In genomic region chr1:7327849-7328248, GRCh38 we compare ENCODE assay signal across 19 cellular contexts.
DNase-seq lines count a peak whose midpoint lies in the region; ATAC-seq and TF ChIP-seq lines count a peak whose summit lies in the region.
"Had no signal": no experiment of that assay in that cellular context is flagged by ENCODE, and none has a peak within 500 bp of the region (broad histone marks: within the 10 kb centered on the region; RNA-seq: fewer than 3 reads in every experiment).

No MANE protein-coding gene starts in this region.

- H3K27ac ChIP-seq in lung (ENCODE audit: low read depth in 1 of 2, low read length in 1 of 2), result no peak overlapping the region
- H3K27ac ChIP-seq in heart right ventricle, result no peak overlapping the region
- H3K27ac ChIP-seq: 22Rv1, A549, GM23248 had no signal

- no peak for ATAC-seq in activated CD8-positive, alpha-beta memory T cell treated with anti-CD3 and anti-CD28 coated beads, Interleukin-2, amount 10 ng/mL, durations not matched to agents 7 days and 5 days
- ATAC-seq in WTC11 (no peak), lung (ENCODE audit: insufficient read depth, low FRiP score) (no peak), heart right ventricle (no peak)
- ATAC-seq: A549, HCT116 had no signal

- DNase-seq in activated CD8-positive, alpha-beta memory T cell treated with anti-CD3 and anti-CD28 coated beads, Interleukin-2, amount 10 ng/mL, durations not matched to agents 7 days and 5 days, result peak; percentile 1
- DNase-seq in activated CD8-positive, alpha-beta memory T cell treated with anti-CD3 and anti-CD28 coated beads, Interleukin-2, amount 50 U/mL, for 48 hours, result no peak
- DNase-seq in WTC11 (ENCODE audit: low spot score) (no peak), lung (ENCODE audit: low spot score) (peak; percentile 4), SIG-M5 treated with dmso at 0.1 percent for 504 hours (lab: John Stamatoyannopoulos, UW; ENCODE audit: unreplicated experiment) (no peak), heart right ventricle (no peak)
- no peak for DNase-seq in stimulated activated CD4-positive, alpha-beta T cell treated with anti-CD3 and anti-CD28 coated beads, Interleukin-15, amount 100 ng/mL, for 24 hours
- DNase-seq: C1 segment of cervical spinal cord; Calu3; CD4-positive, alpha-beta memory T cell; COR-L47; DMS53; DMS79 treated with DMSO at 0.1 percent for 48 hours; GM23248; H7; HFFc6 had no signal

- H3K4me3 Mint-ChIP-seq in activated CD8-positive, alpha-beta memory T cell treated with anti-CD3 and anti-CD28 coated beads, Interleukin-2, amount 10 ng/mL, durations not matched to agents 7 days and 5 days, result no peak overlapping the region
- no peak overlapping the region for H3K4me3 Mint-ChIP-seq in WTC11
- H3K4me3 Mint-ChIP-seq: CD4-positive, alpha-beta memory T cell; HFFc6 had no signal

- peaks cover 14% of the 10 kb centered on the region for H3K27me3 Mint-ChIP-seq in activated CD8-positive, alpha-beta memory T cell treated with anti-CD3 and anti-CD28 coated beads, Interleukin-2, amount 10 ng/mL, durations not matched to agents 7 days and 5 days
- no peaks in the 10 kb centered on the region for H3K27me3 Mint-ChIP-seq in WTC11 (ENCODE audit: low read depth)

- no peak for TF ChIP-seq CTCF in WTC11 (IDR thresholded peaks at IDR 0.05)
- no peak for TF ChIP-seq CTCF in lung (IDR thresholded peaks at IDR 0.05; ENCODE audit: control extremely low read depth, extremely low read depth)
- TF ChIP-seq CTCF in heart right ventricle (IDR thresholded peaks at IDR 0.05), result no peak

- H3K36me3 ChIP-seq in lung (ENCODE audit: control insufficient read depth in 2 of 2, insufficient read depth in 2 of 2, low read length in 2 of 2), result no peaks in the 10 kb centered on the region
- no peaks in the 10 kb centered on the region for H3K36me3 ChIP-seq in heart right ventricle

- CTCF ChIA-PET in activated CD8-positive, alpha-beta memory T cell treated with anti-CD3 and anti-CD28 coated beads, Interleukin-2, amount 10 ng/mL, durations not matched to agents 7 days and 5 days (lab: Charles Lee), result no interaction called here
- CTCF ChIA-PET in WTC11 (lab: Charles Lee), result interaction anchor here (1.2 kb wide), 1 partner anchor 258 kb away, joined by 3 read pairs; no protein-coding TSS in a partner anchor

- POLR2A ChIA-PET in WTC11 (lab: Charles Lee), result no interaction called here

- H3K4me1 ChIP-seq in lung (ENCODE audit: control insufficient read depth in 2 of 2, insufficient read depth in 2 of 2, low read length in 2 of 2) (no peaks in the 10 kb centered on the region), heart right ventricle (no peaks in the 10 kb centered on the region)

- H3K9me3 ChIP-seq in lung (ENCODE audit: control insufficient read depth in 2 of 2, insufficient read depth in 1 of 2, low read length in 1 of 2), result peaks cover 2% of the 10 kb centered on the region in 2 donors
- peaks cover 0 to 12% (median 0%) of the 10 kb centered on the region in 11 donors for H3K9me3 ChIP-seq in heart right ventricle

- H3K4me1 Mint-ChIP-seq in activated CD8-positive, alpha-beta memory T cell treated with anti-CD3 and anti-CD28 coated beads, Interleukin-2, amount 10 ng/mL, durations not matched to agents 7 days and 5 days, result no peaks in the 10 kb centered on the region
- no peaks in the 10 kb centered on the region for H3K4me1 Mint-ChIP-seq in WTC11
- H3K4me1 Mint-ChIP-seq: CD4-positive, alpha-beta memory T cell had no signal

- H3K36me3 Mint-ChIP-seq in activated CD8-positive, alpha-beta memory T cell treated with anti-CD3 and anti-CD28 coated beads, Interleukin-2, amount 10 ng/mL, durations not matched to agents 7 days and 5 days, result no peaks in the 10 kb centered on the region
- H3K36me3 Mint-ChIP-seq in WTC11, result peaks cover 13% of the 10 kb centered on the region

- no peaks in the 10 kb centered on the region for H3K27me3 ChIP-seq in lung (ENCODE audit: control insufficient read depth, insufficient read depth)
- H3K27me3 ChIP-seq in heart right ventricle, result peaks cover 0 to 5% (median 0%) of the 10 kb centered on the region in 7 donors

- H3K9me3 Mint-ChIP-seq in activated CD8-positive, alpha-beta memory T cell treated with anti-CD3 and anti-CD28 coated beads, Interleukin-2, amount 10 ng/mL, durations not matched to agents 7 days and 5 days (ENCODE audit: low read depth), result peaks cover 2% of the 10 kb centered on the region
- peaks cover 23% of the 10 kb centered on the region for H3K9me3 Mint-ChIP-seq in WTC11

- no peak overlapping the region for H3K4me3 ChIP-seq in lung
- H3K4me3 ChIP-seq in heart right ventricle, result no peak overlapping the region
- H3K4me3 ChIP-seq: A549, GM23248 had no signal

- intact Hi-C loops in heart right ventricle (cut with DNase I), result no loop called here

- no peak overlapping the region for H3K27ac Mint-ChIP-seq in activated CD8-positive, alpha-beta memory T cell treated with anti-CD3 and anti-CD28 coated beads, Interleukin-2, amount 10 ng/mL, durations not matched to agents 7 days and 5 days
- no peak overlapping the region for H3K27ac Mint-ChIP-seq in WTC11
- H3K27ac Mint-ChIP-seq: CD4-positive, alpha-beta memory T cell; HFFc6 had no signal

- 67 to 68% methylated on average over 3 of the region's 3 CpGs for WGBS in lung, 2 donors
- 73 to 75% methylated on average over 3 of the region's 3 CpGs for WGBS in heart right ventricle, 2 donors

TF ChIP-seq in WTC11, 78 proteins besides CTCF, POLR2A, EP300 and RAD21:
- TF ChIP-seq NFE2L1 (CRISPR knock-in tag; IDR thresholded peaks at IDR 0.05), result no peak
- TF ChIP-seq ZNF317 (CRISPR knock-in tag; IDR thresholded peaks at IDR 0.05; ENCODE audit: borderline replicate concordance, low read depth), result peak; percentile 77; the same call in 1 of the 2 replicates
- TF ChIP-seq IRF1 (CRISPR knock-in tag; IDR thresholded peaks at IDR 0.05), result no peak

Comparison
In these comparisons a context has a peak if more than half of its experiments do, and no peak if none do; other contexts are left out.
1. DNase-seq: peak in activated CD8-positive, alpha-beta memory T cell treated with anti-CD3 and anti-CD28 coated beads, Interleukin-2, amount 10 ng/mL, durations not matched to agents 7 days and 5 days (single experiment) and lung (single experiment); none in activated CD8-positive, alpha-beta memory T cell treated with anti-CD3 and anti-CD28 coated beads, Interleukin-2, amount 50 U/mL, for 48 hours (single experiment), WTC11 (single experiment), SIG-M5 treated with dmso at 0.1 percent for 504 hours (single experiment), heart right ventricle (0 of 2) and stimulated activated CD4-positive, alpha-beta T cell treated with anti-CD3 and anti-CD28 coated beads, Interleukin-15, amount 100 ng/mL, for 24 hours (single experiment).